In the genomic region with DNA sequence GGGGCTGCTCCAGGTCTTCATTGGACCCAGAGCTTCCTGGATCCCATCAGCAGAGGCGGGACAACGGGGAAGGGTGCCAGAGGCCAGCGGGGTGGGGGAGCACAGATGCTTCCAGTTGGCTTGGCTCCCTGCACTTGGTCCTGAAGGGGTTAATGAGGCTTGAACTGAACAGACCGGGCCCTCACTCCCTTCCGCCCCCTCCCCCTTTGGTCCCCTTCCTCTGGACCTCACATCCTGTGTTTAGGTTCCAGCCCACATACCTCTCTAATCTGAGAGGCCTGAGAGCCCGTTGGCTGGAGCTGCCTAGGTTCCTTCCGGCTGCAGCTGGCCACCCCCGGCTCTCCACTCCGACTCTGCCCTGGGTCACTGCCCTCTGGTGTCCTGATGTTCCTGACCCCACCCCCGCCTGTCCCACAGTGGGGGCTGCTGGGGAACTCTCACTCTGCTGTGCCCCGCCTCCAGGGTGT, we compare ENCODE assay signal across 8 cellular contexts. TPM values are rescaled to one million over a fixed set of nuclear protein-coding genes. Genes with fewer than 3 reads are reported as not detected.
DNase-seq lines count a peak whose midpoint lies in the region; ATAC-seq lines count a peak whose summit lies in the region.

No MANE protein-coding gene starts in this region.

- ATAC-seq in activated T-helper 17 cell treated with anti-CD3 and anti-CD28 coated beads, Interleukin-2, amount 50 U/mL, for 72 hours (replicated peaks), result no peak
- ATAC-seq in left cardiac atrium (peak; percentile 17 to 24), GM19452 (IDR thresholded peaks at IDR 0.05; ENCODE audit: unreplicated experiment) (no peak)

- intact Hi-C loops in left cardiac atrium (cut with DNase I), result loop anchor here (2.0 to 5.0 kb wide), 3 partner anchors 31 to 354 kb away; no protein-coding TSS in a partner anchor

- DNase-seq in ELF-1 (ENCODE audit: low read depth, low spot score) (peak; percentile 85), left cardiac atrium (peak; percentile 87), renal cortical epithelial cell (ENCODE audit: low read depth) (peak; percentile 70), AML-193 (lab: John Stamatoyannopoulos, UW) (no peak), OCI-M1 (lab: John Stamatoyannopoulos, UW) (no peak)
- no peak for DNase-seq in activated CD8-positive, alpha-beta memory T cell treated with anti-CD3 and anti-CD28 coated beads, Interleukin-2, amount 50 U/mL, for 48 hours

- no peaks in the 10 kb centered on the region for H3K27me3 Mint-ChIP-seq in activated T-helper 17 cell treated with anti-CD3 and anti-CD28 coated beads, Interleukin-2, amount 50 U/mL, for 72 hours

- peaks cover 25% of the 10 kb centered on the region for H3K36me3 Mint-ChIP-seq in activated T-helper 17 cell treated with anti-CD3 and anti-CD28 coated beads, Interleukin-2, amount 50 U/mL, for 72 hours (ENCODE audit: low read depth)

- no peak overlapping the region for H3K4me3 Mint-ChIP-seq in activated T-helper 17 cell treated with anti-CD3 and anti-CD28 coated beads, Interleukin-2, amount 50 U/mL, for 72 hours

- peak overlapping the region; percentile 64 for H3K27ac Mint-ChIP-seq in activated T-helper 17 cell treated with anti-CD3 and anti-CD28 coated beads, Interleukin-2, amount 50 U/mL, for 72 hours

- peaks cover 13% of the 10 kb centered on the region for H3K4me1 Mint-ChIP-seq in activated T-helper 17 cell treated with anti-CD3 and anti-CD28 coated beads, Interleukin-2, amount 50 U/mL, for 72 hours

- H3K9me3 Mint-ChIP-seq in activated T-helper 17 cell treated with anti-CD3 and anti-CD28 coated beads, Interleukin-2, amount 50 U/mL, for 72 hours, result no peaks in the 10 kb centered on the region

RNA-seq across cellular contexts. Expression of a gene that starts 32.3 kb away (rescaled TPM):
- total RNA-seq in activated T-helper 17 cell treated with anti-CD3 and anti-CD28 coated beads, Interleukin-2, amount 50 U/mL, for 72 hours, result 100 to 1,000 TPM in 1 of 2 donors, 10 to 100 TPM in 1; 77.9 to 131 TPM
- 100 to 1,000 TPM; 113 to 131 TPM for total RNA-seq in left cardiac atrium
- 167 and 235 TPM in 2 replicates for total RNA-seq in renal cortical epithelial cell

RNA-seq across cellular contexts. Expression of a gene that starts 32.9 kb away (rescaled TPM):
- 10 to 100 TPM; 19.8 to 21.8 TPM for total RNA-seq in activated T-helper 17 cell treated with anti-CD3 and anti-CD28 coated beads, Interleukin-2, amount 50 U/mL, for 72 hours
- total RNA-seq in left cardiac atrium, result 10 to 100 TPM; 58.4 to 61.1 TPM
- total RNA-seq in renal cortical epithelial cell, result 27.1 and 57.2 TPM in 2 replicates

RNA-seq across cellular contexts. Expression of a gene that starts 34.6 kb away (rescaled TPM):
- 1 to 10 TPM in 1 of 2 donors, under 1 TPM in 1; 0.67 to 2.2 TPM for total RNA-seq in activated T-helper 17 cell treated with anti-CD3 and anti-CD28 coated beads, Interleukin-2, amount 50 U/mL, for 72 hours
- 10 to 100 TPM in 1 of 2 donors, 1 to 10 TPM in 1; 5.4 to 13.1 TPM for total RNA-seq in left cardiac atrium
- 17.4 and 40.6 TPM in 2 replicates for total RNA-seq in renal cortical epithelial cell

Comparison
In these comparisons a context has a peak if more than half of its experiments do, and no peak if none do; other contexts are left out.
1. DNase-seq: peak in ELF-1 (single experiment), left cardiac atrium (single experiment) and renal cortical epithelial cell (single experiment); none in AML-193 (0 of 2), activated CD8-positive, alpha-beta memory T cell treated with anti-CD3 and anti-CD28 coated beads, Interleukin-2, amount 50 U/mL, for 48 hours (single experiment) and OCI-M1 (single experiment).
2. ATAC-seq: peak in left cardiac atrium (2 of 2); none in activated T-helper 17 cell treated with anti-CD3 and anti-CD28 coated beads, Interleukin-2, amount 50 U/mL, for 72 hours (single experiment) and GM19452 (single experiment).